29 cellular contexts compared by ENCODE assay signal in genomic region chr3:73381551-73381950, GRCh38.
"Had no signal": no experiment of that assay in that cellular context is flagged by ENCODE, and none has a peak within 500 bp of the region (broad histone marks: within the 10 kb centered on the region; RNA-seq: fewer than 3 reads in every experiment).

No MANE protein-coding gene starts in this region.

- H3K27ac ChIP-seq: neutrophil, pancreas, psoas muscle, skin epidermis, spleen, suprapubic skin, testis, tibial artery, transverse colon, upper lobe of left lung, vagina had no signal

- DNase-seq: naive thymus-derived CD4-positive, alpha-beta T cell; natural killer cell; nucleus accumbens; pancreas; psoas muscle; right cardiac atrium; spleen; stimulated activated CD4-positive, alpha-beta T cell treated with anti-CD3 and anti-CD28 coated beads, Interleukin-12 subunit alpha, Interleukin-12 subunit beta, amount 100 ng/mL, for 4 hours; stimulated activated CD4-positive, alpha-beta T cell treated with anti-CD3 and anti-CD28 coated beads, Interleukin-1b, Interleukin-23, amount 100 ng/mL, for 48 hours; stimulated activated CD4-positive, alpha-beta T cell treated with anti-CD3 and anti-CD28 coated beads, Interleukin-4, amount 100 ng/mL, for 1 hour; stimulated activated CD4-positive, alpha-beta T cell treated with anti-CD3 and anti-CD28 coated beads, Interleukin-4, amount 100 ng/mL, for 4 hours; stimulated activated CD8-positive, alpha-beta memory T cell treated with anti-CD3 and anti-CD28 coated beads, Interleukin-4, amount 100 ng/mL, for 48 hours; stimulated activated naive CD4-positive, alpha-beta T cell; stimulated activated naive CD8-positive, alpha-beta T cell treated with anti-CD3 and anti-CD28 coated beads, Interleukin-15, amount 100 ng/mL, for 72 hours; stimulated activated naive CD8-positive, alpha-beta T cell treated with anti-CD3 and anti-CD28 coated beads, Interleukin-15, Interleukin-2, amounts not matched to agents 100 U/mL and 50 U/mL, for 24 hours; substantia nigra; testis; tibial artery; transverse colon; upper lobe of left lung had no signal

- H3K27me3 Mint-ChIP-seq: stimulated activated memory B cell treated with anti-CD40 and anti-IgM and Interleukin-4, amounts not matched to agents 10 μg/mL and 1 μg/mL and 100 μg/mL, for 72 hours; stimulated activated naive CD8-positive, alpha-beta T cell treated with anti-CD3 and anti-CD28 coated beads, Interleukin-15, amount 100 ng/mL, for 72 hours had no signal

- H3K4me2 ChIP-seq: smooth muscle cell had no signal

- H3K4me1 Mint-ChIP-seq: naive thymus-derived CD4-positive, alpha-beta T cell; natural killer cell; neural crest cell; stimulated activated memory B cell treated with anti-CD40 and anti-IgM and Interleukin-4, amounts not matched to agents 10 μg/mL and 1 μg/mL and 100 μg/mL, for 72 hours; stimulated activated naive CD8-positive, alpha-beta T cell treated with anti-CD3 and anti-CD28 coated beads, Interleukin-15, amount 100 ng/mL, for 72 hours had no signal

- H3K4me3 ChIP-seq: pancreas, psoas muscle, skin epidermis, smooth muscle cell, spleen, suprapubic skin, testis, tibial artery, transverse colon, upper lobe of left lung, vagina had no signal

- H3K9me3 ChIP-seq: neutrophil, pancreas, psoas muscle, suprapubic skin, testis, tibial artery, transverse colon, upper lobe of left lung, vagina had no signal

- H3K27me3 ChIP-seq: neutrophil, pancreas, spleen, suprapubic skin, testis, tibial artery, transverse colon, upper lobe of left lung, vagina had no signal

- ATAC-seq: naive thymus-derived CD4-positive, alpha-beta T cell; natural killer cell; psoas muscle; right cardiac atrium; sciatic nerve; stimulated activated memory B cell treated with anti-CD40 and anti-IgM and Interleukin-4, amounts not matched to agents 10 μg/mL and 1 μg/mL and 100 μg/mL, for 72 hours; stimulated activated naive CD8-positive, alpha-beta T cell treated with anti-CD3 and anti-CD28 coated beads, Interleukin-15, amount 100 ng/mL, for 72 hours; stimulated activated naive CD8-positive, alpha-beta T cell treated with anti-CD3 and anti-CD28 coated beads, Interleukin-15, Interleukin-2, amounts not matched to agents 100 U/mL and 50 U/mL, for 24 hours had no signal

- H3K4me3 Mint-ChIP-seq: naive thymus-derived CD4-positive, alpha-beta T cell; natural killer cell; nephron; neural crest cell; stimulated activated memory B cell treated with anti-CD40 and anti-IgM and Interleukin-4, amounts not matched to agents 10 μg/mL and 1 μg/mL and 100 μg/mL, for 72 hours; stimulated activated naive CD8-positive, alpha-beta T cell treated with anti-CD3 and anti-CD28 coated beads, Interleukin-15, amount 100 ng/mL, for 72 hours had no signal

- H3K36me3 ChIP-seq: neutrophil had no signal

- H3K36me3 Mint-ChIP-seq: naive thymus-derived CD4-positive, alpha-beta T cell; natural killer cell; stimulated activated memory B cell treated with anti-CD40 and anti-IgM and Interleukin-4, amounts not matched to agents 10 μg/mL and 1 μg/mL and 100 μg/mL, for 72 hours had no signal

- H3K27ac Mint-ChIP-seq: naive thymus-derived CD4-positive, alpha-beta T cell; natural killer cell; stimulated activated memory B cell treated with anti-CD40 and anti-IgM and Interleukin-4, amounts not matched to agents 10 μg/mL and 1 μg/mL and 100 μg/mL, for 72 hours; stimulated activated naive CD8-positive, alpha-beta T cell treated with anti-CD3 and anti-CD28 coated beads, Interleukin-15, amount 100 ng/mL, for 72 hours had no signal

- H3K4me1 ChIP-seq: pancreas, psoas muscle, spleen, suprapubic skin, testis, transverse colon, upper lobe of left lung, vagina had no signal

- H3K9me3 Mint-ChIP-seq: nephron, neural crest cell had no signal
